ENCODE assay signal across 16 cellular contexts in genomic region chr9:4045556-4045955, GRCh38.
DNase-seq lines count a peak whose midpoint lies in the region; ATAC-seq and TF ChIP-seq lines count a peak whose summit lies in the region.
"Had no signal": no experiment of that assay in that cellular context is flagged by ENCODE, and none has a peak within 500 bp of the region (broad histone marks: within the 10 kb centered on the region; RNA-seq: fewer than 3 reads in every experiment).

No MANE protein-coding gene starts in this region.

- no peaks in the 10 kb centered on the region for H3K9me3 ChIP-seq in right atrium auricular region
- no peaks in the 10 kb centered on the region for H3K9me3 ChIP-seq in left ventricle myocardium inferior (replicated peaks)
- H3K9me3 ChIP-seq: A549, Caco-2 had no signal

- H3K27me3 ChIP-seq in right atrium auricular region (no peaks in the 10 kb centered on the region), left ventricle myocardium inferior (ENCODE audit: low read depth) (no peaks in the 10 kb centered on the region)
- H3K27me3 ChIP-seq: BLaER1 treated with 17β-estradiol and CSF1 and Interleukin-3, amounts not matched to agents 10 nM and 100 nM had no signal

- TF ChIP-seq CTCF in right atrium auricular region (IDR thresholded peaks at IDR 0.05) = no peak
- TF ChIP-seq CTCF in left ventricle myocardium inferior (IDR thresholded peaks at IDR 0.05; ENCODE audit: borderline replicate concordance) = no peak

- peak; percentile 29 for ATAC-seq in Right ventricle myocardium inferior
- ATAC-seq in left ventricle myocardium superior = peak; percentile 77
- no peak for ATAC-seq in HG02588 (IDR thresholded peaks at IDR 0.05; ENCODE audit: unreplicated experiment)
- ATAC-seq: A549; CD8-positive, alpha-beta T cell had no signal

- DNase-seq in Right ventricle myocardium inferior (ENCODE audit: missing footprints) (no peak), right atrium auricular region (ENCODE audit: low spot score) (no peak), left ventricle myocardium superior (no peak), left ventricle myocardium inferior (no peak)
- DNase-seq: AML-193; Caco-2; Calu3; CD4-positive, alpha-beta T cell; CD8-positive, alpha-beta T cell; DMS79 treated with DMSO at 0.1 percent for 48 hours; GF-D8 had no signal

- no peak overlapping the region for H3K27ac ChIP-seq in right atrium auricular region
- H3K27ac ChIP-seq in left ventricle myocardium inferior (replicated peaks) = no peak overlapping the region
- H3K27ac ChIP-seq: 22Rv1; A549; BLaER1 treated with 17β-estradiol and CSF1 and Interleukin-3, amounts not matched to agents 10 nM and 100 nM; C4-2B had no signal

- H3K4me1 ChIP-seq in right atrium auricular region (no peaks in the 10 kb centered on the region), left ventricle myocardium inferior (no peaks in the 10 kb centered on the region)
- H3K4me1 ChIP-seq: BLaER1 treated with 17β-estradiol and CSF1 and Interleukin-3, amounts not matched to agents 10 nM and 100 nM had no signal

- intact Hi-C loops in Right ventricle myocardium inferior (cut with DNase I) = no loop called here
- intact Hi-C loops in left ventricle myocardium superior (cut with micrococcal nuclease) = no loop called here
- intact Hi-C loops in left ventricle myocardium inferior (cut with micrococcal nuclease) = no loop called here

- H3K36me3 ChIP-seq in right atrium auricular region (no peaks in the 10 kb centered on the region), left ventricle myocardium inferior (no peaks in the 10 kb centered on the region)
- H3K36me3 ChIP-seq: BLaER1 treated with 17β-estradiol and CSF1 and Interleukin-3, amounts not matched to agents 10 nM and 100 nM had no signal

- H3K4me3 ChIP-seq in right atrium auricular region = no peak overlapping the region
- H3K4me3 ChIP-seq in left ventricle myocardium inferior = no peak overlapping the region
- H3K4me3 ChIP-seq: A549; BLaER1 treated with 17β-estradiol and CSF1 and Interleukin-3, amounts not matched to agents 10 nM and 100 nM had no signal
